ENCODE assay signal across 10 cellular contexts in genomic region chr11:64765291-64765803, GRCh38. TPM values are rescaled to one million over a fixed set of nuclear protein-coding genes. Genes with fewer than 3 reads are reported as not detected.
A peak's percentile ranks its signal among the peaks of the same experiment; 100 is the strongest.
DNase-seq lines count a peak whose midpoint lies in the region; ATAC-seq and TF ChIP-seq lines count a peak whose summit lies in the region.
"Had no signal": no experiment of that assay in that cellular context is flagged by ENCODE, and none has a peak within 500 bp of the region (broad histone marks: within the 10 kb centered on the region; RNA-seq: fewer than 3 reads in every experiment).

No MANE protein-coding gene starts in this region.

- TF ChIP-seq POLR2A in esophagus muscularis mucosa (IDR thresholded peaks at IDR 0.05; ENCODE audit: low read depth) = no peak
- TF ChIP-seq POLR2A in gastrocnemius medialis (IDR thresholded peaks at IDR 0.05) = no peak

- in situ Hi-C loops in gastrocnemius medialis (cut with MboI; ENCODE audit: low sequenced_read_pairs in 4 of 4) = no loop called here

- peaks cover 78% of the 10 kb centered on the region for H3K36me3 Mint-ChIP-seq in activated CD4-positive, alpha-beta T cell treated with anti-CD3 and anti-CD28 coated beads, Interleukin-2, amount 10 ng/mL, durations not matched to agents 24 days and 14 days (ENCODE audit: low read depth)

- TF ChIP-seq CTCF in RWPE1 (conservative IDR thresholded peaks at IDR 0.05; ENCODE audit: low read depth) = no peak
- peak in 2 of 3 experiments; percentile 18 to 43 for TF ChIP-seq CTCF in esophagus muscularis mucosa (IDR thresholded peaks at IDR 0.05)
- TF ChIP-seq CTCF in gastrocnemius medialis (IDR thresholded peaks at IDR 0.05 in 4 of 5, conservative IDR thresholded peaks at IDR 0.05 in 1 of 5) = peak in 3 of 5 experiments; percentile 19 to 37 (median 31)

- peaks cover 75% of the 10 kb centered on the region for H3K4me1 Mint-ChIP-seq in activated CD4-positive, alpha-beta T cell treated with anti-CD3 and anti-CD28 coated beads, Interleukin-2, amount 10 ng/mL, durations not matched to agents 24 days and 14 days

- H3K27ac Mint-ChIP-seq in activated CD4-positive, alpha-beta T cell treated with anti-CD3 and anti-CD28 coated beads, Interleukin-2, amount 10 ng/mL, durations not matched to agents 24 days and 14 days = peak overlapping the region; percentile 74

- peak overlapping the region; percentile 72 for H3K4me3 Mint-ChIP-seq in activated CD4-positive, alpha-beta T cell treated with anti-CD3 and anti-CD28 coated beads, Interleukin-2, amount 10 ng/mL, durations not matched to agents 24 days and 14 days

- H3K27me3 ChIP-seq in esophagus muscularis mucosa (no peaks in the 10 kb centered on the region), gastrocnemius medialis (no peaks in the 10 kb centered on the region)

- CTCF ChIA-PET in RWPE1 (lab: Yijun Ruan, JAX) = interaction anchor here (0.7 kb wide), 1 partner anchor 100 kb away, joined by 3 read pairs; no protein-coding TSS in a partner anchor

- H3K36me3 ChIP-seq in esophagus muscularis mucosa = peaks cover 59 to 84% (median 79%) of the 10 kb centered on the region in 4 donors
- H3K36me3 ChIP-seq in gastrocnemius medialis = peaks cover 17 to 66% of the 10 kb centered on the region in 2 donors

- TF ChIP-seq EP300 in esophagus muscularis mucosa (IDR thresholded peaks at IDR 0.05) = no peak

- H3K27ac ChIP-seq in RWPE1 (peak overlapping the region; percentile 85), esophagus muscularis mucosa (replicated peaks in 1 of 4) (peak overlapping the region; percentile 85 to 92 (median 87)), gastrocnemius medialis (peak overlapping the region; percentile 91 to 99 (median 94))

- ATAC-seq in gastrocnemius medialis = no peak
- no peak for ATAC-seq in GM21825 (IDR thresholded peaks at IDR 0.05; ENCODE audit: unreplicated experiment)

- H3K4me3 ChIP-seq in esophagus muscularis mucosa (no peak overlapping the region), gastrocnemius medialis (no peak overlapping the region)

- intact Hi-C loops in activated CD4-positive, alpha-beta T cell treated with anti-CD3 and anti-CD28 coated beads, Interleukin-2, amount 10 ng/mL, durations not matched to agents 24 days and 14 days (cut with micrococcal nuclease) = loop anchor here (2.0 kb wide), 1 partner anchor 13 kb away; the partner anchor contains the start of gene SF1
- intact Hi-C loops in esophagus muscularis mucosa (cut with DNase I) = no loop called here
- intact Hi-C loops in gastrocnemius medialis (cut with DNase I; ENCODE audit: low total_unique reads) = no loop called here

- DNase-seq in activated CD4-positive, alpha-beta T cell treated with anti-CD3 and anti-CD28 coated beads, Interleukin-2, amount 10 ng/mL, durations not matched to agents 24 days and 14 days = no peak
- no peak for DNase-seq in activated CD4-positive, alpha-beta T cell treated with anti-CD3 and anti-CD28 coated beads, Interleukin-2, amount 50 U/mL, for 4 hours
- DNase-seq in RWPE1 (ENCODE audit: low spot score) (no peak), esophagus muscularis mucosa (ENCODE audit: extremely low spot score) (no peak), gastrocnemius medialis (peak in 1 of 2 donors; percentile 57), globus pallidus (ENCODE audit: low spot score) (no peak), NCI-H748 (lab: John Stamatoyannopoulos, UW; ENCODE audit: unreplicated experiment) (no peak)
- DNase-seq: NCI-H526 treated with DMSO at 0.1 percent for 48 hours had no signal

- POLR2A ChIA-PET in RWPE1 (lab: Yijun Ruan, JAX; ENCODE audit: low non-redundant PET) = no interaction called here

- 83% methylated on average over 29 of the region's 29 CpGs for WGBS in esophagus muscularis mucosa

- peaks cover 58 to 84% (median 79%) of the 10 kb centered on the region in 4 donors for H3K4me1 ChIP-seq in esophagus muscularis mucosa
- H3K4me1 ChIP-seq in gastrocnemius medialis = peaks cover 64 to 65% of the 10 kb centered on the region in 2 donors

- H3K27me3 Mint-ChIP-seq in activated CD4-positive, alpha-beta T cell treated with anti-CD3 and anti-CD28 coated beads, Interleukin-2, amount 10 ng/mL, durations not matched to agents 24 days and 14 days = no peaks in the 10 kb centered on the region

- no peaks in the 10 kb centered on the region for H3K9me3 Mint-ChIP-seq in activated CD4-positive, alpha-beta T cell treated with anti-CD3 and anti-CD28 coated beads, Interleukin-2, amount 10 ng/mL, durations not matched to agents 24 days and 14 days

- H3K9me3 ChIP-seq in esophagus muscularis mucosa (no peaks in the 10 kb centered on the region), gastrocnemius medialis (no peaks in the 10 kb centered on the region)

RNA-seq across cellular contexts. Expression of gene PYGM, which starts 5.6 kb away (rescaled TPM):
- 2.4 and 3.1 TPM in 2 replicates for total RNA-seq in activated CD4-positive, alpha-beta T cell treated with anti-CD3 and anti-CD28 coated beads, Interleukin-2, amount 10 ng/mL, durations not matched to agents 24 days and 14 days
- total RNA-seq in esophagus muscularis mucosa (10 to 100 TPM; 18.4 to 57.2 (median 26.3) TPM), gastrocnemius medialis (1,000 to 10,000 TPM in 3 of 4 donors, 100 to 1,000 TPM in 1; 881 to 2,858 (median 1,836) TPM)

RNA-seq across cellular contexts. Expression of gene SF1, which starts 13.0 kb away (rescaled TPM):
- 522 and 525 TPM in 2 replicates for total RNA-seq in activated CD4-positive, alpha-beta T cell treated with anti-CD3 and anti-CD28 coated beads, Interleukin-2, amount 10 ng/mL, durations not matched to agents 24 days and 14 days
- 100 to 1,000 TPM; 199 to 285 (median 234) TPM for total RNA-seq in esophagus muscularis mucosa
- total RNA-seq in gastrocnemius medialis = 100 to 1,000 TPM; 171 to 249 (median 193) TPM

RNA-seq across cellular contexts. Expression of gene RASGRP2, which starts 21.4 kb away (rescaled TPM):
- 13.4 and 14.5 TPM in 2 replicates for total RNA-seq in activated CD4-positive, alpha-beta T cell treated with anti-CD3 and anti-CD28 coated beads, Interleukin-2, amount 10 ng/mL, durations not matched to agents 24 days and 14 days
- total RNA-seq in esophagus muscularis mucosa = 10 to 100 TPM; 32.8 to 72.8 (median 34.9) TPM
- total RNA-seq in gastrocnemius medialis = 10 to 100 TPM in 1 of 4 donors, 1 to 10 TPM in 3; 2.9 to 10.9 (median 7.1) TPM

RNA-seq across cellular contexts. Expression of gene MAP4K2, which starts 37.7 kb away (rescaled TPM):
- total RNA-seq in activated CD4-positive, alpha-beta T cell treated with anti-CD3 and anti-CD28 coated beads, Interleukin-2, amount 10 ng/mL, durations not matched to agents 24 days and 14 days = 63.5 and 67.3 TPM in 2 replicates
- total RNA-seq in esophagus muscularis mucosa (10 to 100 TPM; 11.1 to 25.0 (median 17.1) TPM), gastrocnemius medialis (10 to 100 TPM in 1 of 4 donors, 1 to 10 TPM in 3; 4.3 to 14.8 (median 6.2) TPM)

RNA-seq across cellular contexts. Expression of gene NRXN2, which starts 42.4 kb away (rescaled TPM):
- 0.61 TPM in 1 of 2 replicates, not detected in the other for total RNA-seq in activated CD4-positive, alpha-beta T cell treated with anti-CD3 and anti-CD28 coated beads, Interleukin-2, amount 10 ng/mL, durations not matched to agents 24 days and 14 days
- total RNA-seq in esophagus muscularis mucosa = 10 to 100 TPM in 1 of 4 donors, 1 to 10 TPM in 3; 2.1 to 12.9 (median 4.3) TPM
- total RNA-seq in gastrocnemius medialis = 1 to 10 TPM in 2 of 4 donors, under 1 TPM in 2; 0.15 to 6.2 (median 1.8) TPM
- total RNA-seq: pulmonary artery endothelial cell had no signal

Comparison
In these comparisons a context has a peak if more than half of its experiments do, and no peak if none do; other contexts are left out.
1. RNA of gene PYGM, which starts 5.6 kb away (total RNA-seq): 881 to 2,858 TPM in gastrocnemius medialis; 18.4 to 57.2 TPM in esophagus muscularis mucosa and 2.4 to 3.1 TPM in activated CD4-positive, alpha-beta T cell treated with anti-CD3 and anti-CD28 coated beads, Interleukin-2, amount 10 ng/mL, durations not matched to agents 24 days and 14 days; every median in the first group is over 10 times any median in the second.
2. Peak in every context shown above with its lines, with median percentiles within 50 percentile points of each other: H3K27ac ChIP-seq.